ENCODE assay signal across 1 cellular context in the genomic region with DNA sequence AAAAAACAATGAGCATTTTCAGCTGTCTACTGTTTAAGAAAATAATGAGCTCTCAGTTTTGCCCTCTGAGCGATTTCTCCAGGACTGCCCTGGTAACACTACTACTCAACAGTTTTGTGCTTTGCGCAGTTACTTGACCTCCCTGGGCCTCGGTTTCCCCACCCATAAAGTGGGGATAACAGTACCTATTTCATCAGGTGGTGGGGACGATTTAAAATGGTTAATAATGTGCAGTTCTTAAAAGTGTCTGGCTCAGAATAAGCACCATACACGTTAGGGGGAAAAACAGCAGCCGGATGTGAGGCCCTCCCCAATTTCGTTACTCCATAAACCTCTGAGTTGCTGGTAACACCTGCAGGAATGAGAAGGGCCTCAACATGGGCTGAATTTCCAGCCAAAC.
TF ChIP-seq lines count a peak whose summit lies in the region.

No MANE protein-coding gene starts in this region.

TF ChIP-seq in A549, 52 proteins besides CTCF, POLR2A, EP300 and RAD21 (continued from another document):
- TF ChIP-seq HEYL (CRISPR knock-in tag; IDR thresholded peaks at IDR 0.05) (no peak), RNF2 (IDR thresholded peaks at IDR 0.05; ENCODE audit: borderline replicate concordance, low read depth) (no peak), TP53 (CRISPR knock-in tag; IDR thresholded peaks at IDR 0.05) (no peak), CBX2 (IDR thresholded peaks at IDR 0.05; ENCODE audit: borderline replicate concordance, low read depth) (no peak), KDM5A (IDR thresholded peaks at IDR 0.05) (no peak)
- TF ChIP-seq, protein P1, sequence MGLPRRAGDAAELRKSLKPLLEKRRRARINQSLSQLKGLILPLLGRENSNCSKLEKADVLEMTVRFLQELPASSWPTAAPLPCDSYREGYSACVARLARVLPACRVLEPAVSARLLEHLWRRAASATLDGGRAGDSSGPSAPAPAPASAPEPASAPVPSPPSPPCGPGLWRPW (IDR thresholded peaks at IDR 0.05) = no peak
- TF ChIP-seq, protein P2, sequence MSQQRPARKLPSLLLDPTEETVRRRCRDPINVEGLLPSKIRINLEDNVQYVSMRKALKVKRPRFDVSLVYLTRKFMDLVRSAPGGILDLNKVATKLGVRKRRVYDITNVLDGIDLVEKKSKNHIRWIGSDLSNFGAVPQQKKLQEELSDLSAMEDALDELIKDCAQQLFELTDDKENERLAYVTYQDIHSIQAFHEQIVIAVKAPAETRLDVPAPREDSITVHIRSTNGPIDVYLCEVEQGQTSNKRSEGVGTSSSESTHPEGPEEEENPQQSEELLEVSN (IDR thresholded peaks at IDR 0.05; ENCODE audit: borderline replicate concordance, low read depth) = no peak
